1 cellular context compared by ENCODE assay signal in the genomic region with DNA sequence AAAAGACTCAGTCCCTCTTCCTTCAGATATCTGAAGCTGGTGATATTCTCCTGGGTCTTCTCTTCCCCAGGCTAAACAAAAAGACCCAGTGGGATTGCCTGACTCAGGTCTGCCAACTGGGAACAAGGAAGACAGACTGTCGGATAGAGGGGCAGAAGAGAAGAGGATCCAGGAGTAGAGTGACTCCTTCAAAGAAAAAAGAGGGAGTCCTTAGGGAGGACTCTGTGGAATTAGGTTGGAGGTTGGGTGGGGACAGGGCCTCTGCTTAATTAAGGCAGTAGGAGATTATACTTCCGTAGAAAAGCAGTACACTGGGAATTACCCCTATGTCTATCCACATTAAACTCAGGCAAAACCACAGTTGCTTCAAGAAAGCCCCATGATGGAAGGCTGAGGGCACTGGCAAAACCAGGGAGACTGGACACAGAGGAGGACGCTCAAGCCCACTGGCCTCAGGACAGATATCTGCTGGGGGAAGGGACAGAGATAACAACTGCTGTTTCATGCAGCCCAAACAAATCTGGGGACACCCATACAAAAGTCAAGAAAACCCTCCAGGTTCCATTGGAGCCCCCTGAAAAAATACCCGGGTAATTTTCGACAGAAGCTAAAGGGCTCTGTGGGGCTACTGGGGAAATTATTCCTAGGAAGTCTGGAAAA.
TF ChIP-seq lines count a peak whose summit lies in the region.

No MANE protein-coding gene starts in this region.

TF ChIP-seq in GM12878, 131 proteins besides CTCF, POLR2A, EP300 and RAD21:
- TF ChIP-seq, protein P1, sequence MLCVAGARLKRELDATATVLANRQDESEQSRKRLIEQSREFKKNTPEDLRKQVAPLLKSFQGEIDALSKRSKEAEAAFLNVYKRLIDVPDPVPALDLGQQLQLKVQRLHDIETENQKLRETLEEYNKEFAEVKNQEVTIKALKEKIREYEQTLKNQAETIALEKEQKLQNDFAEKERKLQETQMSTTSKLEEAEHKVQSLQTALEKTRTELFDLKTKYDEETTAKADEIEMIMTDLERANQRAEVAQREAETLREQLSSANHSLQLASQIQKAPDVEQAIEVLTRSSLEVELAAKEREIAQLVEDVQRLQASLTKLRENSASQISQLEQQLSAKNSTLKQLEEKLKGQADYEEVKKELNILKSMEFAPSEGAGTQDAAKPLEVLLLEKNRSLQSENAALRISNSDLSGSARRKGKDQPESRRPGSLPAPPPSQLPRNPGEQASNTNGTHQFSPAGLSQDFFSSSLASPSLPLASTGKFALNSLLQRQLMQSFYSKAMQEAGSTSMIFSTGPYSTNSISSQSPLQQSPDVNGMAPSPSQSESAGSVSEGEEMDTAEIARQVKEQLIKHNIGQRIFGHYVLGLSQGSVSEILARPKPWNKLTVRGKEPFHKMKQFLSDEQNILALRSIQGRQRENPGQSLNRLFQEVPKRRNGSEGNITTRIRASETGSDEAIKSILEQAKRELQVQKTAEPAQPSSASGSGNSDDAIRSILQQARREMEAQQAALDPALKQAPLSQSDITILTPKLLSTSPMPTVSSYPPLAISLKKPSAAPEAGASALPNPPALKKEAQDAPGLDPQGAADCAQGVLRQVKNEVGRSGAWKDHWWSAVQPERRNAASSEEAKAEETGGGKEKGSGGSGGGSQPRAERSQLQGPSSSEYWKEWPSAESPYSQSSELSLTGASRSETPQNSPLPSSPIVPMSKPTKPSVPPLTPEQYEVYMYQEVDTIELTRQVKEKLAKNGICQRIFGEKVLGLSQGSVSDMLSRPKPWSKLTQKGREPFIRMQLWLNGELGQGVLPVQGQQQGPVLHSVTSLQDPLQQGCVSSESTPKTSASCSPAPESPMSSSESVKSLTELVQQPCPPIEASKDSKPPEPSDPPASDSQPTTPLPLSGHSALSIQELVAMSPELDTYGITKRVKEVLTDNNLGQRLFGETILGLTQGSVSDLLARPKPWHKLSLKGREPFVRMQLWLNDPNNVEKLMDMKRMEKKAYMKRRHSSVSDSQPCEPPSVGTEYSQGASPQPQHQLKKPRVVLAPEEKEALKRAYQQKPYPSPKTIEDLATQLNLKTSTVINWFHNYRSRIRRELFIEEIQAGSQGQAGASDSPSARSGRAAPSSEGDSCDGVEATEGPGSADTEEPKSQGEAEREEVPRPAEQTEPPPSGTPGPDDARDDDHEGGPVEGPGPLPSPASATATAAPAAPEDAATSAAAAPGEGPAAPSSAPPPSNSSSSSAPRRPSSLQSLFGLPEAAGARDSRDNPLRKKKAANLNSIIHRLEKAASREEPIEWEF (IDR thresholded peaks at IDR 0.05; ENCODE audit: insufficient replicate concordance, low read depth, low read length) = no peak
- TF ChIP-seq TARDBP (IDR thresholded peaks at IDR 0.05; ENCODE audit: borderline replicate concordance) = no peak
- TF ChIP-seq IKZF2 (IDR thresholded peaks at IDR 0.05) = no peak
- TF ChIP-seq RELA (IDR thresholded peaks at IDR 0.05; ENCODE audit: borderline replicate concordance, partially characterized antibody) = peak; percentile 2
- no peak for TF ChIP-seq MYB (IDR thresholded peaks at IDR 0.05; ENCODE audit: borderline replicate concordance, low read depth, low read length)
